Comparison of ENCODE assay signal across 17 cellular contexts in genomic region chr16:57622361-57623250, GRCh38. TPM values are rescaled to one million over a fixed set of nuclear protein-coding genes. Genes with fewer than 3 reads are reported as not detected.
DNase-seq lines count a peak whose midpoint lies in the region; ATAC-seq, FAIRE-seq and TF ChIP-seq lines count a peak whose summit lies in the region.
"Had no signal": no experiment of that assay in that cellular context is flagged by ENCODE, and none has a peak within 500 bp of the region (broad histone marks: within the 10 kb centered on the region; RNA-seq: fewer than 3 reads in every experiment).

No MANE protein-coding gene starts in this region.

- H3K4me3 ChIP-seq in GM23338: no peak overlapping the region
- no peak overlapping the region for H3K4me3 ChIP-seq in small intestine (ENCODE audit: low read depth in 1 of 2, low read length in 2 of 2)
- H3K4me3 ChIP-seq: ovary, thoracic aorta had no signal

- H3K9me3 Mint-ChIP-seq in GM23338: no peaks in the 10 kb centered on the region
- H3K9me3 Mint-ChIP-seq: activated T-helper 1 cell treated with anti-CD3 and anti-CD28 coated beads, Interleukin-12 subunit alpha, Interleukin-12 subunit beta, Interleukin-2, Interleukin-4 antibody, amounts not matched to agents 30 ng/mL and 10 ng/mL and 1 ng/mL, durations not matched to agents 14 hours and 24 hours and 36 hours had no signal

- no peak for FAIRE-seq in small intestine (lab: Jason Lieb, UNC)

- H3K27ac ChIP-seq in GM23338 (ENCODE audit: low read depth) (no peak overlapping the region), small intestine (ENCODE audit: low read depth in 1 of 2, low read length in 1 of 2) (no peak overlapping the region)
- H3K27ac ChIP-seq: ovary, thoracic aorta, WERI-Rb-1 had no signal

- no peaks in the 10 kb centered on the region for H4K20me1 ChIP-seq in GM23338 (replicated peaks; ENCODE audit: insufficient read depth)

- H3K4me1 Mint-ChIP-seq in GM23338: peaks cover 56% of the 10 kb centered on the region

- peak overlapping the region; percentile 76 for H2AFZ ChIP-seq in GM23338

- no peaks in the 10 kb centered on the region for H3K9me2 ChIP-seq in GM23338 (ENCODE audit: insufficient read depth)

- H3K27me3 ChIP-seq in GM23338 (ENCODE audit: insufficient read depth): no peaks in the 10 kb centered on the region
- no peaks in the 10 kb centered on the region for H3K27me3 ChIP-seq in small intestine (ENCODE audit: control insufficient read depth in 2 of 2, insufficient read depth in 2 of 2, low read length in 2 of 2)
- H3K27me3 ChIP-seq: ovary had no signal

- ATAC-seq in GM23338 (no peak), HG03565 (IDR thresholded peaks at IDR 0.05; ENCODE audit: unreplicated experiment) (no peak)

- H3K36me3 Mint-ChIP-seq in GM23338 (ENCODE audit: low read depth): no peaks in the 10 kb centered on the region
- H3K36me3 Mint-ChIP-seq: CD14-positive monocyte had no signal

- TF ChIP-seq CTCF in GM23338 (conservative IDR thresholded peaks at IDR 0.05; ENCODE audit: low read depth in 2 of 2): no peak

- no peaks in the 10 kb centered on the region for H3K9me3 ChIP-seq in small intestine (ENCODE audit: control insufficient read depth, low read depth)
- H3K9me3 ChIP-seq: ovary, thoracic aorta had no signal

- no peaks in the 10 kb centered on the region for H3K79me2 ChIP-seq in GM23338 (replicated peaks; ENCODE audit: insufficient read depth)

- 35 to 59% (median 53%) methylated on average over 16 of the region's 16 CpGs for WGBS in small intestine, 3 donors

- H3K4me1 ChIP-seq in GM23338 (ENCODE audit: insufficient read depth) (0 out of 2 replicates have a peak, but pooled peaks cover 5% of the 10 kb centered on the region), small intestine (ENCODE audit: control insufficient read depth in 2 of 2, insufficient read depth in 1 of 2, low read depth in 1 of 2, low read length in 1 of 2) (peaks cover 0 to 4% of the 10 kb centered on the region in 2 donors)

- H3K27ac Mint-ChIP-seq in GM23338: peak overlapping the region; percentile 32; the same call in 1 of the 2 replicates
- H3K27ac Mint-ChIP-seq: activated T-helper 1 cell treated with anti-CD3 and anti-CD28 coated beads, Interleukin-12 subunit alpha, Interleukin-12 subunit beta, Interleukin-2, Interleukin-4 antibody, amounts not matched to agents 30 ng/mL and 10 ng/mL and 1 ng/mL, durations not matched to agents 14 hours and 24 hours and 36 hours; CD14-positive monocyte had no signal

- H3K4me2 ChIP-seq in GM23338: no peak overlapping the region

- H3K27me3 Mint-ChIP-seq in GM23338 (ENCODE audit: insufficient read depth, low read depth, poor library complexity): peaks cover 22% of the 10 kb centered on the region

- H3K4me3 Mint-ChIP-seq in GM23338: no peak overlapping the region
- H3K4me3 Mint-ChIP-seq: activated T-helper 1 cell treated with anti-CD3 and anti-CD28 coated beads, Interleukin-12 subunit alpha, Interleukin-12 subunit beta, Interleukin-2, Interleukin-4 antibody, amounts not matched to agents 30 ng/mL and 10 ng/mL and 1 ng/mL, durations not matched to agents 14 hours and 24 hours and 36 hours; CD14-positive monocyte had no signal

- H3K36me3 ChIP-seq in GM23338 (ENCODE audit: insufficient read depth) (no peaks in the 10 kb centered on the region), small intestine (ENCODE audit: control insufficient read depth in 2 of 2, insufficient read depth in 2 of 2, low read length in 2 of 2) (no peaks in the 10 kb centered on the region)
- H3K36me3 ChIP-seq: ovary, thoracic aorta, WERI-Rb-1 had no signal

- no peaks in the 10 kb centered on the region for H3F3A ChIP-seq in GM23338 (replicated peaks; ENCODE audit: low read depth)

- no peak for DNase-seq in GM23338 (ENCODE audit: low spot score)
- peak; percentile 18 for DNase-seq in SW480 (ENCODE audit: low spot score)
- peak; percentile 9 for DNase-seq in inferior parietal cortex (ENCODE audit: extremely low spot score)
- peak; percentile 14 for DNase-seq in small intestine
- DNase-seq in activated CD4-positive, alpha-beta T cell treated with anti-CD3 and anti-CD28 coated beads for 48 hours: no peak
- DNase-seq in GM03348 (ENCODE audit: low spot score): no peak
- DNase-seq in stimulated activated naive CD4-positive, alpha-beta T cell (lab: John Stamatoyannopoulos, UW): no peak
- DNase-seq: central memory CD4-positive, alpha-beta T cell; NCI-H446 treated with DMSO at 0.1 percent for 48 hours; WERI-Rb-1 had no signal

TF ChIP-seq in GM23338, 12 proteins besides CTCF, POLR2A, EP300 and RAD21:
- TF ChIP-seq NANOG (IDR thresholded peaks at IDR 0.05; ENCODE audit: borderline replicate concordance): no peak

RNA-seq across cellular contexts. Expression of gene ADGRG1, which starts 5.8 kb away (rescaled TPM):
- 0.12 and 0.14 TPM in 2 replicates for total RNA-seq in GM23338 (2014; rRNA removed; shearing (Covaris generic))
- polyA plus RNA-seq in GM23338 (2016; fragmentation: Nextera tagmentation; extraction: Ambion mirVana) (0.09 and 0.47 TPM in 2 replicates), small intestine (10 to 100 TPM in 1 of 3 donors, 1 to 10 TPM in 2; 4.1 to 47.8 (median 4.2) TPM)

RNA-seq across cellular contexts. Expression of gene ADGRG3, which starts 45.5 kb away (rescaled TPM):
- not detected in 2 replicates for total RNA-seq in GM23338 (2014; rRNA removed; shearing (Covaris generic))
- polyA plus RNA-seq in GM23338 (2016; fragmentation: Nextera tagmentation; extraction: Ambion mirVana) (not detected in 2 replicates), small intestine (1 to 10 TPM in 1 of 3 donors, under 1 TPM in 2; 0.45 to 8.6 (median 0.81) TPM)
- total RNA-seq: activated T-helper 1 cell treated with anti-CD3 and anti-CD28 coated beads, Interleukin-12 subunit alpha, Interleukin-12 subunit beta, Interleukin-2, Interleukin-4 antibody, amounts not matched to agents 30 ng/mL and 10 ng/mL and 1 ng/mL, durations not matched to agents 14 hours and 24 hours and 36 hours; H4; kidney epithelial cell had no signal

Comparison
In these comparisons a context has a peak if more than half of its experiments do, and no peak if none do; other contexts are left out.
1. DNase-seq: peak in SW480 (single experiment), inferior parietal cortex (single experiment) and small intestine (single experiment); none in GM23338 (single experiment), activated CD4-positive, alpha-beta T cell treated with anti-CD3 and anti-CD28 coated beads for 48 hours (single experiment), GM03348 (single experiment) and stimulated activated naive CD4-positive, alpha-beta T cell (0 of 6).